In genomic region chr14:104975481-104976197, GRCh38 we compare ENCODE assay signal across 3 cellular contexts.
TF ChIP-seq lines count a peak whose summit lies in the region.

No MANE protein-coding gene starts in this region.

TF ChIP-seq in SK-N-SH, 30 proteins besides CTCF, POLR2A, EP300 and RAD21:
- TF ChIP-seq USF1 (IDR thresholded peaks at IDR 0.05; ENCODE audit: borderline replicate concordance, low read depth) (no peak), YY1 (IDR thresholded peaks at IDR 0.05; ENCODE audit: low read depth) (no peak), MEF2A (IDR thresholded peaks at IDR 0.05; ENCODE audit: borderline replicate concordance, low read depth) (no peak), NRF1 (IDR thresholded peaks at IDR 0.05; ENCODE audit: low read depth, low read length) (no peak), RFX5 (IDR thresholded peaks at IDR 0.05; ENCODE audit: low read length) (no peak), USF2 (IDR thresholded peaks at IDR 0.05; ENCODE audit: borderline replicate concordance, low read depth, low read length) (no peak), MAX (IDR thresholded peaks at IDR 0.05; ENCODE audit: low read depth) (no peak), FOXJ3 (CRISPR knock-in tag; IDR thresholded peaks at IDR 0.05) (no peak), NFIC (IDR thresholded peaks at IDR 0.05; ENCODE audit: borderline replicate concordance) (no peak), TEAD4 (IDR thresholded peaks at IDR 0.05; ENCODE audit: borderline replicate concordance, insufficient read depth) (no peak), POLR2AphosphoS5 (IDR thresholded peaks at IDR 0.05; ENCODE audit: low read depth, low read length) (no peak), GATA2 (CRISPR knock-in tag; IDR thresholded peaks at IDR 0.05) (no peak), ELF1 (IDR thresholded peaks at IDR 0.05) (no peak), FOSL2 (IDR thresholded peaks at IDR 0.05; ENCODE audit: borderline replicate concordance, low read depth) (no peak), SMC3 (IDR thresholded peaks at IDR 0.05; ENCODE audit: low read depth, low read length) (no peak), FOXM1 (IDR thresholded peaks at IDR 0.05; ENCODE audit: low read depth) (no peak), ZBTB33 (IDR thresholded peaks at IDR 0.05; ENCODE audit: borderline replicate concordance, low read depth) (no peak)

TF ChIP-seq in SK-N-SH treated with all-trans-retinoic acid at 6 μM for 48 hours, 23 proteins besides CTCF, POLR2A, EP300 and RAD21:
- TF ChIP-seq CSDC2 (CRISPR knock-in tag; IDR thresholded peaks at IDR 0.05): no peak
- TF ChIP-seq PATZ1 (CRISPR knock-in tag; IDR thresholded peaks at IDR 0.05; ENCODE audit: borderline replicate concordance): no peak

TF ChIP-seq in K562, 482 proteins besides CTCF, POLR2A, EP300 and RAD21:
- TF ChIP-seq ZNF644 (tag; IDR thresholded peaks at IDR 0.05; ENCODE audit: low read depth) (no peak), SREBF1 (IDR thresholded peaks at IDR 0.05; ENCODE audit: borderline replicate concordance, low read depth, low read length) (no peak), MAFG (tag; conservative IDR thresholded peaks at IDR 0.05) (no peak), NCOA6 (IDR thresholded peaks at IDR 0.05) (no peak), ZNF766 (CRISPR knock-in tag; conservative IDR thresholded peaks at IDR 0.05) (no peak), MXD1 (CRISPR knock-in tag; IDR thresholded peaks at IDR 0.05; ENCODE audit: borderline replicate concordance, poor library complexity, severe bottlenecking) (no peak), POLR3G (IDR thresholded peaks at IDR 0.05; ENCODE audit: extremely low read depth, insufficient read length, insufficient replicate concordance) (no peak), TCF7 (IDR thresholded peaks at IDR 0.05; ENCODE audit: borderline replicate concordance) (no peak), ELF4 (CRISPR knock-in tag; IDR thresholded peaks at IDR 0.05) (no peak), SRSF7 (optimal IDR thresholded peaks at IDR 0.05; ENCODE audit: low read depth, low read length) (no peak), YY1 (IDR thresholded peaks at IDR 0.05; ENCODE audit: borderline replicate concordance in 1 of 3, control insufficient read depth in 1 of 3, extremely low read depth in 1 of 3, insufficient read depth in 3 of 3, insufficient read length in 1 of 3, insufficient replicate concordance in 2 of 3, low read depth in 1 of 3, low read length in 2 of 3) (no peak), FOS (IDR thresholded peaks at IDR 0.05; ENCODE audit: extremely low read depth, insufficient read length) (no peak), SMC3 (conservative IDR thresholded peaks at IDR 0.05; ENCODE audit: insufficient read depth, low read depth, low read length) (no peak)
